7 cellular contexts compared by ENCODE assay signal in the genomic region with DNA sequence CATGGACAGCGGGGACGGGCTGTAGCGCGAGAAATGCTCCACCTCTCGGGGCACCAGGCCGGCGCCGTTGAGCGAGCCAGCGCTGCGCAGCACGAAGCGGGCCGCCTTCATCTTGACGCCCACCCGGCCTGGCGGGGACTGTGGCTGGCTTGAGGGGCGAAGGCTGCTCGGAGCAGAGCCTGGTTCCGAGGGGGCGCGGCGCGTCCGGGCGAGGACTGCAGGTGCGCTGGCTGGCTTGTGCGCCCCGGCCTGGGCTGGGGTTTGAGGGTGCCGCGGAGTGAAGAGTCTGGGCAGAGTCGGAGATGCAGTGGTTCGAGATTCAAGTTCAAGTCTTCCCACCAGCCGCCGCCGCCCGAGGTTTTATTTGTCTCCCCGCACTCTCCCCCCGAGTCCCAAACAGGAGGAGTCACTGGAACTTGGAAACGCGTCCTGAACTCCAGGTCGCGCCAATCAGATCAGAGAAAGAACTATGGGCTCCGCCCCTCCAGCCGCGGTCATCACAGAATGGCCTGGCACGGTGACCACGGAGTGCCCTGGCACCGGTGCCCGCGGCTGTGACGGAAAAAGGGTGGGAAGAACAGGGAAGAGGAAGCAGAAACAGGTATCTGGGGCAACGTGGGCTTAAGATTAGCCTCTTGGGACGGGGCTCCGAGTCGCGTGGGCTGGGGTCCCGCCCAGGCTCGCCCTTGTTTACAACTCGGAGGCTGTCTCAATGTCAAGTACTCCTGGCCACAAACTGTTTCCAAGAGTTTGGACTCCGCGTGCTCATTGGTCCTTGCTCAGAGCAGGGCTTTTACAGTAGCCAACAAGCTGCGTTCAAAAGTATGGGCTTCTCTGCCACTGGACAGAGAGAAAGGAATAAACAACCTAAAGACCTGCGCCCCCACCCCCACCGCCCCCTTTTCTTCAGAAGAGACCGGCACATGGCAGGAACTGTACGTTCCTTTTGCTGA. TPM values are rescaled to one million over a fixed set of nuclear protein-coding genes. Genes with fewer than 3 reads are reported as not detected.
DNase-seq lines count a peak whose midpoint lies in the region; ATAC-seq, FAIRE-seq and TF ChIP-seq lines count a peak whose summit lies in the region.

Gene PDK4, minus strand, starts transcription at position 334 of the 953 bp plus-strand sequence. Its CDS starts 223 bp downstream, at position 111.

- H3K4me2 ChIP-seq in HepG2 (ENCODE audit: low read depth, low read length): peak within 1 kb of the TSS; percentile 75

- TF ChIP-seq POLR2A in H54 (IDR thresholded peaks at IDR 0.05; ENCODE audit: low read depth, low read length) (no peak), HepG2 (IDR thresholded peaks at IDR 0.05; ENCODE audit: insufficient read depth in 1 of 2, low read depth in 2 of 2, low read length in 2 of 2) (no peak)

- TF ChIP-seq EP300 in HepG2 (IDR thresholded peaks at IDR 0.05; ENCODE audit: low read depth in 2 of 2, low read length in 2 of 2) (no peak), HepG2 (CRISPR knock-in tag; IDR thresholded peaks at IDR 0.05; ENCODE audit: borderline replicate concordance) (no peak)

- H3K27ac Mint-ChIP-seq in stimulated activated memory B cell treated with anti-CD40 and anti-IgM and Interleukin-4, amounts not matched to agents 10 μg/mL and 1 μg/mL and 100 μg/mL, for 72 hours: peak within 1 kb of the TSS; percentile 74

- DNase-seq in H54 (ENCODE audit: insufficient read length, low spot score): peak; percentile 54
- peak; percentile 20 for DNase-seq in OCI-M2 (lab: John Stamatoyannopoulos, UW; ENCODE audit: unreplicated experiment)
- DNase-seq in HepG2 (ENCODE audit: low spot score): no peak
- DNase-seq in stimulated activated CD4-positive, alpha-beta T cell treated with anti-CD3 and anti-CD28 coated beads, Interleukin-4, amount 100 ng/mL, for 1 hour: no peak
- DNase-seq in activated gamma-delta T cell treated with Interleukin-2 at 50 U/mL for 16 hours: no peak

- H3K79me2 ChIP-seq in HepG2 (ENCODE audit: insufficient read depth, low read length): no peaks in the 10 kb centered on the region

- no peak for FAIRE-seq in H54 (lab: Jason Lieb, UNC)
- FAIRE-seq in HepG2 (lab: Jason Lieb, UNC): no peak

- POLR2A ChIA-PET in HepG2 (lab: Yijun Ruan, JAX): no interaction called here

- no peak within 1 kb of the TSS for H2AFZ ChIP-seq in HepG2 (ENCODE audit: low read length)

- no peaks in the 10 kb centered on the region for H3K36me3 Mint-ChIP-seq in stimulated activated memory B cell treated with anti-CD40 and anti-IgM and Interleukin-4, amounts not matched to agents 10 μg/mL and 1 μg/mL and 100 μg/mL, for 72 hours

- H3K27me3 Mint-ChIP-seq in stimulated activated memory B cell treated with anti-CD40 and anti-IgM and Interleukin-4, amounts not matched to agents 10 μg/mL and 1 μg/mL and 100 μg/mL, for 72 hours: peaks cover 9% of the 10 kb centered on the region

- H3K27ac ChIP-seq in ectodermal cell (ENCODE audit: insufficient read depth, low read depth, low read length, poor library complexity, severe bottlenecking) (no peak within 1 kb of the TSS), HepG2 (ENCODE audit: extremely low read length, insufficient read depth, low read length) (no peak within 1 kb of the TSS)

- H3K27me3 ChIP-seq in ectodermal cell (ENCODE audit: control insufficient read depth, insufficient read depth, low read length, poor library complexity, severe bottlenecking) (peaks cover 58% of the 10 kb centered on the region), HepG2 (ENCODE audit: control insufficient read depth in 1 of 2, insufficient read depth in 2 of 2, low read length in 2 of 2) (peaks cover 3 to 26% of the 10 kb centered on the region in 2 experiments; a peak in 3 of 5 replicates)

- H3K4me3 Mint-ChIP-seq in stimulated activated memory B cell treated with anti-CD40 and anti-IgM and Interleukin-4, amounts not matched to agents 10 μg/mL and 1 μg/mL and 100 μg/mL, for 72 hours: peak within 1 kb of the TSS; percentile 86

- no peaks in the 10 kb centered on the region for H3K9me3 ChIP-seq in ectodermal cell (ENCODE audit: control insufficient read depth, low read length)
- no peaks in the 10 kb centered on the region for H3K9me3 ChIP-seq in HepG2 (ENCODE audit: low read length)

- H3K4me1 Mint-ChIP-seq in stimulated activated memory B cell treated with anti-CD40 and anti-IgM and Interleukin-4, amounts not matched to agents 10 μg/mL and 1 μg/mL and 100 μg/mL, for 72 hours: peaks cover 8% of the 10 kb centered on the region

- peak; percentile 92 for ATAC-seq in HepG2
- ATAC-seq in stimulated activated memory B cell treated with anti-CD40 and anti-IgM and Interleukin-4, amounts not matched to agents 10 μg/mL and 1 μg/mL and 100 μg/mL, for 72 hours: peak; percentile 79

- no peak for TF ChIP-seq RAD21 in HepG2 (CRISPR knock-in tag; IDR thresholded peaks at IDR 0.05)

- H3K4me1 ChIP-seq in ectodermal cell (ENCODE audit: control insufficient read depth, insufficient read depth, low read length) (peaks cover 3% of the 10 kb centered on the region), HepG2 (ENCODE audit: insufficient read depth, low read length) (peaks cover 17% of the 10 kb centered on the region)

- H3K4me3 ChIP-seq in ectodermal cell (ENCODE audit: insufficient read depth, low read depth, low read length) (peak within 1 kb of the TSS; percentile 45), HepG2 (replicated peaks in 1 of 3; ENCODE audit: insufficient read depth in 1 of 3, low read depth in 2 of 3, low read length in 3 of 3) (peak within 1 kb of the TSS; percentile 31 to 62 (median 36); a peak in 5 of 6 replicates)

- no peaks in the 10 kb centered on the region for H4K20me1 ChIP-seq in HepG2 (ENCODE audit: insufficient read depth, low read length)

- in situ Hi-C loops in HepG2 (cut with HindIII; ENCODE audit: extremely low pct_ligation_motif_present, low pct_unique_long_range_greater_than_20kb): no loop called here

- no peaks in the 10 kb centered on the region for H3K9me3 Mint-ChIP-seq in stimulated activated memory B cell treated with anti-CD40 and anti-IgM and Interleukin-4, amounts not matched to agents 10 μg/mL and 1 μg/mL and 100 μg/mL, for 72 hours

- H3K9ac ChIP-seq in HepG2 (ENCODE audit: insufficient read depth, low read depth, low read length): no peak within 1 kb of the TSS

- no TSS peak for BruUV-seq in HepG2 (replicated peaks; lab: Mats Ljungman, UMichigan)

- H3K36me3 ChIP-seq in ectodermal cell (ENCODE audit: control insufficient read depth, insufficient read depth, low read length): no peaks in the 10 kb centered on the region
- no peaks in the 10 kb centered on the region for H3K36me3 ChIP-seq in HepG2 (replicated peaks in 1 of 2; ENCODE audit: control insufficient read depth in 1 of 2, insufficient read depth in 2 of 2, low read length in 2 of 2)

- CTCF ChIA-PET in HepG2 (lab: Yijun Ruan, JAX; ENCODE audit: low intra/inter-chr PET ratio, low total read pairs): no interaction called here

- intact Hi-C loops in HepG2 (cut with micrococcal nuclease; ENCODE audit: unreplicated experiment): no loop called here

- 2 to 3% methylated on average over 67 of the region's 67 CpGs for WGBS in ectodermal cell, 2 experiments
- WGBS in HepG2 (ENCODE audit: low lambda C conversion rate): 7% methylated on average over 26 of the region's 67 CpGs

- no peak for TF ChIP-seq CTCF in HepG2 (CRISPR knock-in tag; IDR thresholded peaks at IDR 0.05)

TF ChIP-seq in HepG2, 621 proteins besides CTCF, POLR2A, EP300 and RAD21 (continues in another document):
- TF ChIP-seq TEAD3 (CRISPR knock-in tag; optimal IDR thresholded peaks at IDR 0.05; ENCODE audit: borderline replicate concordance) (no peak), DMTF1 (CRISPR knock-in tag; IDR thresholded peaks at IDR 0.05) (no peak)

RNA-seq across cellular contexts. Expression of gene PDK4, which starts in this region (rescaled TPM):
- not detected for polyA plus RNA-seq in ectodermal cell (2013, experiment 1 of 4)
- polyA plus RNA-seq in ectodermal cell (2013, experiment 2 of 4): 0.23 TPM
- 0.11 TPM for polyA plus RNA-seq in ectodermal cell (2013, experiment 3 of 4)
- polyA plus RNA-seq in ectodermal cell (2013, experiment 4 of 4): 0.32 TPM
- not detected in 2 replicates for total RNA-seq in HepG2 (2016; rRNA removed; fragmentation: Illumina TruSeq; extraction: Trizol)
- not detected in 2 replicates for total RNA-seq in HepG2 (2016; cell fraction: cytosol; rRNA removed; fragmentation: Illumina TruSeq; extraction: Trizol; ENCODE audit: low read depth)
- total RNA-seq in HepG2 (2016; cell fraction: insoluble cytoplasmic fraction; rRNA removed; fragmentation: Illumina TruSeq; extraction: Trizol): not detected in 2 replicates
- 0.19 TPM in 1 of 2 replicates, not detected in the other for total RNA-seq in HepG2 (2016; cell fraction: membrane; rRNA removed; fragmentation: Illumina TruSeq; extraction: Trizol)
- not detected in 2 replicates for total RNA-seq in HepG2 (2016; cell fraction: nucleus; rRNA removed; fragmentation: Illumina TruSeq; extraction: Trizol)
- 0.03 and 0.04 TPM in 2 replicates for polyA plus RNA-seq in HepG2 (2011; rRNA removed)
- 0.03 and 0.05 TPM in 2 replicates for polyA plus RNA-seq in HepG2 (2011; cell fraction: cytosol; rRNA removed)
- polyA plus RNA-seq in HepG2 (2011; cell fraction: nucleus; rRNA removed): not detected in 2 replicates
- polyA plus RNA-seq in HepG2 (2012): not detected in 2 replicates
- polyA plus RNA-seq in HepG2 (2016; cell fraction: cytosol; fragmentation: Illumina TruSeq; extraction: Trizol; ENCODE audit: low read depth): not detected in 2 replicates
- 0.05 TPM in 1 of 2 replicates, not detected in the other for polyA plus RNA-seq in HepG2 (2016; cell fraction: insoluble cytoplasmic fraction; fragmentation: Illumina TruSeq; extraction: Trizol; ENCODE audit: low read depth)
- polyA plus RNA-seq in HepG2 (2016; cell fraction: membrane; fragmentation: Illumina TruSeq; extraction: Trizol; ENCODE audit: low read depth): not detected in 2 replicates
- not detected in 2 replicates for polyA plus RNA-seq in HepG2 (2016; cell fraction: nucleus; fragmentation: Illumina TruSeq; extraction: Trizol; ENCODE audit: insufficient read depth, low read depth)
- polyA minus RNA-seq in HepG2 (2011; rRNA and poly(A)+ RNA removed; ENCODE audit: low replicate concordance): 74.9 TPM in 1 of 2 replicates, not detected in the other
- polyA minus RNA-seq in HepG2 (2011; cell fraction: cytosol; rRNA and poly(A)+ RNA removed): 0.30 and 0.88 TPM in 2 replicates
- polyA minus RNA-seq in HepG2 (2011; cell fraction: nucleus; rRNA and poly(A)+ RNA removed): not detected in 2 replicates

Comparison
In these comparisons a context has a peak if more than half of its experiments do, and no peak if none do; other contexts are left out.
1. DNase-seq: peak in H54 (single experiment) and OCI-M2 (single experiment); none in HepG2 (single experiment), stimulated activated CD4-positive, alpha-beta T cell treated with anti-CD3 and anti-CD28 coated beads, Interleukin-4, amount 100 ng/mL, for 1 hour (single experiment) and activated gamma-delta T cell treated with Interleukin-2 at 50 U/mL for 16 hours (single experiment).